In genomic region chr6:101765281-101765680, GRCh38 we compare ENCODE assay signal across 35 cellular contexts.
"Had no signal": no experiment of that assay in that cellular context is flagged by ENCODE, and none has a peak within 500 bp of the region (broad histone marks: within the 10 kb centered on the region; RNA-seq: fewer than 3 reads in every experiment).

No MANE protein-coding gene starts in this region.

- H3K36me3 ChIP-seq: MG63 had no signal

- DNase-seq: Karpas-422, Kasumi-1, MG63, MM.1S, NCI-H1048, NCI-H1092, NCI-H1092 treated with DMSO at 0.1 percent for 48 hours, NCI-H1105, NCI-H1105 treated with DMSO at 0.1 percent for 48 hours, NCI-H1417, NCI-H1417 treated with DMSO at 0.1 percent for 48 hours, NCI-H1436, NCI-H1436 treated with DMSO at 0.1 percent for 48 hours, NCI-H146, NCI-H1694, NCI-H1694 treated with DMSO at 0.1 percent for 48 hours, NCI-H187, NCI-H187 treated with DMSO at 0.1 percent for 48 hours, NCI-H1930, NCI-H2029, NCI-H2029 treated with DMSO at 0.1 percent for 48 hours, NCI-H2081, NCI-H2081 treated with DMSO at 0.1 percent for 48 hours, NCI-H2107, NCI-H2171, NCI-H2171 treated with DMSO at 0.1 percent for 48 hours, NCI-H2227 treated with DMSO at 0.1 percent for 48 hours, NCI-H226, NCI-H345, NCI-H446, NCI-H446 treated with DMSO at 0.1 percent for 48 hours, NCI-H510A, NCI-H510A treated with DMSO at 0.1 percent for 48 hours, NCI-H524, NCI-H524 treated with DMSO at 0.1 percent for 48 hours had no signal

- H3K4me3 ChIP-seq: MG63 had no signal

- H3K27me3 ChIP-seq: MG63 had no signal

- H3K9me3 ChIP-seq: MG63 had no signal
